In the genomic region with DNA sequence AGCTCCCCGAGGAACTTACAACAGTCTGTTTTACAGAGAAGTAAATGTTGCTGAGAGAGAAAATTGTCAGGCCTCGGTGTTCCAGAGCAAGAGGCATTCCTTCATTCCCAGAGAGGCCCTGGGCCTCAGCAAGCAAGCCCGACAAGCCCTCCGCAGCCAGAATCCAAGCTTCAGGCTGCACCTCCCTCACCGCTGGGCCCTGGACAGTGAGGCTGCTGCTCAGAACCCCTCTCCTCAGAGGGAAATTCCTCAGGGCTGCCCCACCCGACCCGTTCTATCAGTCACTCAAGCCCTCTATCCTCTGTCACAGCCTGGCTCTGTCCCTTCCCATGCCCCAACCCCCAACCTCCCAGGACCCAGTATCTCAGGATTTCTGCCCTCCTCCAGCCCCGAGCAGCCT, we compare ENCODE assay signal across 1 cellular context.
TF ChIP-seq lines count a peak whose summit lies in the region.

No MANE protein-coding gene starts in this region.

TF ChIP-seq in GM12878, 131 proteins besides CTCF, POLR2A, EP300 and RAD21 (continued from another document):
- TF ChIP-seq, protein P1, sequence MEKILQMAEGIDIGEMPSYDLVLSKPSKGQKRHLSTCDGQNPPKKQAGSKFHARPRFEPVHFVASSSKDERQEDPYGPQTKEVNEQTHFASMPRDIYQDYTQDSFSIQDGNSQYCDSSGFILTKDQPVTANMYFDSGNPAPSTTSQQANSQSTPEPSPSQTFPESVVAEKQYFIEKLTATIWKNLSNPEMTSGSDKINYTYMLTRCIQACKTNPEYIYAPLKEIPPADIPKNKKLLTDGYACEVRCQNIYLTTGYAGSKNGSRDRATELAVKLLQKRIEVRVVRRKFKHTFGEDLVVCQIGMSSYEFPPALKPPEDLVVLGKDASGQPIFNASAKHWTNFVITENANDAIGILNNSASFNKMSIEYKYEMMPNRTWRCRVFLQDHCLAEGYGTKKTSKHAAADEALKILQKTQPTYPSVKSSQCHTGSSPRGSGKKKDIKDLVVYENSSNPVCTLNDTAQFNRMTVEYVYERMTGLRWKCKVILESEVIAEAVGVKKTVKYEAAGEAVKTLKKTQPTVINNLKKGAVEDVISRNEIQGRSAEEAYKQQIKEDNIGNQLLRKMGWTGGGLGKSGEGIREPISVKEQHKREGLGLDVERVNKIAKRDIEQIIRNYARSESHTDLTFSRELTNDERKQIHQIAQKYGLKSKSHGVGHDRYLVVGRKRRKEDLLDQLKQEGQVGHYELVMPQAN (conservative IDR thresholded peaks at IDR 0.05) = no peak
- TF ChIP-seq GABPA (IDR thresholded peaks at IDR 0.05; ENCODE audit: low read depth) (no peak), EZH2 (IDR thresholded peaks at IDR 0.05; ENCODE audit: borderline replicate concordance, control insufficient read depth, low read depth, low read length) (no peak)
